Comparison of ENCODE assay signal across 27 cellular contexts in the genomic region with DNA sequence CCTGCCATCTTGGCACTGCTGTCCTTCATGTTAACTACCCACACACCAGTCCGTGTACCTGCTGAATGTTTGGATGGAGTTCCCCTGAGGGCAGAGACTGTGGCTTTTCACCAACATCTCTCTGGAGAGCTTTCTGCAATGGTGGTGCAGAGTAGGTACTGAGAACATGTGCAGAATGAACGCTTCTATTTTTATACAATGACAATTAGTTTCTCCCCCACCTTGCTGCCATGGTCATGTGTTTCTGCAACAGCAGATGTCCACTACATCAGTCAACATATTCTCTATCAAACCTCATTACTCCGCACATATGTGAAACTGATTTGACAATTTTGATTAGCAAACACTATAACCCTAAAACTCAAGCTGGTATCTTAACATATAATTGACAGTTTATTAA. TPM values are rescaled to one million over a fixed set of nuclear protein-coding genes. Genes with fewer than 3 reads are reported as not detected.
A peak's percentile ranks its signal among the peaks of the same experiment; 100 is the strongest.
DNase-seq lines count a peak whose midpoint lies in the region; ATAC-seq and TF ChIP-seq lines count a peak whose summit lies in the region.
"Had no signal": no experiment of that assay in that cellular context is flagged by ENCODE, and none has a peak within 500 bp of the region (broad histone marks: within the 10 kb centered on the region; RNA-seq: fewer than 3 reads in every experiment).

No MANE protein-coding gene starts in this region.

- no peak overlapping the region for H3K27ac ChIP-seq in CD8-positive, alpha-beta memory T cell (ENCODE audit: low read depth, low read length)
- H3K27ac ChIP-seq in hepatocyte (peak overlapping the region; percentile 41), psoas muscle (peak overlapping the region; percentile 65)
- H3K27ac ChIP-seq: coronary artery, prostate gland, RWPE1, sigmoid colon had no signal

- CTCF ChIA-PET in CD8-positive, alpha-beta memory T cell (lab: Charles Lee): no interaction called here

- H3K9me2 ChIP-seq in hepatocyte (replicated peaks; ENCODE audit: insufficient read depth): no peaks in the 10 kb centered on the region

- 62% methylated on average over 3 of the region's 3 CpGs for WGBS in hepatocyte (ENCODE audit: low lambda C conversion rate, missing lambda C conversion rate)
- 41 to 52% (median 48%) methylated on average over 3 of the region's 3 CpGs for WGBS in psoas muscle, 3 donors

- H3K36me3 Mint-ChIP-seq in CD8-positive, alpha-beta memory T cell: peaks cover 0 to 11% (median 0%) of the 10 kb centered on the region in 3 donors
- H3K36me3 Mint-ChIP-seq: memory B cell had no signal

- ATAC-seq in psoas muscle: peak; percentile 46 to 74 (median 64)
- ATAC-seq: HepG2 had no signal

- H3K4me1 Mint-ChIP-seq in CD8-positive, alpha-beta memory T cell: peaks cover 61 to 78% (median 74%) of the 10 kb centered on the region in 3 donors

- TF ChIP-seq CTCF in hepatocyte (IDR thresholded peaks at IDR 0.05; ENCODE audit: poor library complexity) (no peak), psoas muscle (IDR thresholded peaks at IDR 0.05) (no peak)

- H4K20me1 ChIP-seq in hepatocyte (ENCODE audit: insufficient read depth, poor library complexity, severe bottlenecking): peaks cover 74% of the 10 kb centered on the region

- H3K9me3 Mint-ChIP-seq in CD8-positive, alpha-beta memory T cell: no peaks in the 10 kb centered on the region
- H3K9me3 Mint-ChIP-seq: activated B cell treated with CpG ODN at 0.5 μM for 24 hours; activated CD4-positive, alpha-beta T cell treated with anti-CD3 and anti-CD28 coated beads, Interleukin-2, amount 10 ng/mL, durations not matched to agents 7 days and 5 days; memory B cell had no signal

- H3K79me2 ChIP-seq in hepatocyte: peaks cover 93% of the 10 kb centered on the region

- peak overlapping the region; percentile 72 for H3K4me2 ChIP-seq in hepatocyte

- H3K27me3 ChIP-seq in CD8-positive, alpha-beta memory T cell (ENCODE audit: insufficient read depth, low read length, poor library complexity, severe bottlenecking): no peaks in the 10 kb centered on the region
- H3K27me3 ChIP-seq in hepatocyte (no peaks in the 10 kb centered on the region), psoas muscle (ENCODE audit: insufficient read depth in 3 of 3, low read length in 2 of 3) (no peaks in the 10 kb centered on the region)
- H3K27me3 ChIP-seq: sigmoid colon had no signal

- POLR2A ChIA-PET in CD8-positive, alpha-beta memory T cell (lab: Charles Lee): no interaction called here

- no peaks in the 10 kb centered on the region for H3K36me3 ChIP-seq in CD8-positive, alpha-beta memory T cell (ENCODE audit: insufficient read depth, low read length)
- H3K36me3 ChIP-seq in hepatocyte (replicated peaks; ENCODE audit: insufficient read depth, low read depth): no peaks in the 10 kb centered on the region
- no peaks in the 10 kb centered on the region for H3K36me3 ChIP-seq in psoas muscle (ENCODE audit: insufficient read depth in 1 of 2, low read depth in 1 of 2)
- H3K36me3 ChIP-seq: prostate gland, sigmoid colon, transverse colon had no signal

- H3K4me1 ChIP-seq in CD8-positive, alpha-beta memory T cell (ENCODE audit: insufficient read depth, low read length): peaks cover 22% of the 10 kb centered on the region
- peaks cover 44% of the 10 kb centered on the region for H3K4me1 ChIP-seq in hepatocyte (ENCODE audit: insufficient read depth)
- H3K4me1 ChIP-seq in psoas muscle: peaks cover 8% of the 10 kb centered on the region

- DNase-seq in CD8-positive, alpha-beta memory T cell: no peak
- DNase-seq in NCI-H69 (lab: John Stamatoyannopoulos, UW) (peak; percentile 34), hepatocyte (ENCODE audit: low spot score) (no peak), psoas muscle (no peak), CD1c-positive myeloid dendritic cell (ENCODE audit: extremely low spot score) (no peak), NOMO-1 treated with DMSO at 0.1 percent for 48 hours (lab: John Stamatoyannopoulos, UW; ENCODE audit: unreplicated experiment) (no peak), NCI-H1694 (lab: John Stamatoyannopoulos, UW) (no peak)
- no peak for DNase-seq in activated naive CD4-positive, alpha-beta T cell treated with anti-CD3 and anti-CD28 coated beads, Interleukin-2, amount 50 U/mL, for 16 hours
- DNase-seq: activated B cell treated with CpG ODN at 0.5 μM for 24 hours; activated CD4-positive, alpha-beta T cell treated with anti-CD3 and anti-CD28 coated beads, Interleukin-2, amount 10 ng/mL, durations not matched to agents 7 days and 5 days; aorta; effector memory CD4-positive, alpha-beta T cell; EL; Kasumi-1; NCI-H1417 treated with DMSO at 0.1 percent for 48 hours; OCI-M1; sigmoid colon; stimulated activated CD4-positive, alpha-beta T cell treated with anti-CD3 and anti-CD28 coated beads, Interleukin-15, amount 100 ng/mL, for 24 hours; stimulated activated CD4-positive, alpha-beta T cell treated with anti-CD3 and anti-CD28 coated beads, Interleukin-4, amount 100 ng/mL, for 4 hours; transverse colon had no signal

- H3K4me3 Mint-ChIP-seq in CD8-positive, alpha-beta memory T cell: peak overlapping the region in 4 of 7 donors; percentile 2 to 58 (median 17)
- H3K4me3 Mint-ChIP-seq: activated B cell treated with CpG ODN at 0.5 μM for 24 hours; activated CD4-positive, alpha-beta T cell treated with anti-CD3 and anti-CD28 coated beads, Interleukin-2, amount 10 ng/mL, durations not matched to agents 7 days and 5 days; activated naive CD8-positive, alpha-beta T cell; memory B cell had no signal

- H3K27me3 Mint-ChIP-seq in CD8-positive, alpha-beta memory T cell: peaks cover 19 to 22% of the 10 kb centered on the region in 2 donors
- H3K27me3 Mint-ChIP-seq: activated naive CD8-positive, alpha-beta T cell had no signal

- no peaks in the 10 kb centered on the region for H3K9me3 ChIP-seq in CD8-positive, alpha-beta memory T cell (ENCODE audit: low read length)
- H3K9me3 ChIP-seq in hepatocyte (ENCODE audit: low read depth) (no peaks in the 10 kb centered on the region), psoas muscle (no peaks in the 10 kb centered on the region)
- H3K9me3 ChIP-seq: HAP-1, prostate gland, sigmoid colon, transverse colon had no signal

- no peak overlapping the region for H2AFZ ChIP-seq in hepatocyte

- intact Hi-C loops in psoas muscle (cut with DNase I): no loop called here

- H3K27ac Mint-ChIP-seq in CD8-positive, alpha-beta memory T cell: peak overlapping the region in 5 of 8 donors; percentile 3 to 77 (median 67)
- H3K27ac Mint-ChIP-seq: activated B cell treated with CpG ODN at 0.5 μM for 24 hours; activated CD4-positive, alpha-beta T cell treated with anti-CD3 and anti-CD28 coated beads, Interleukin-2, amount 10 ng/mL, durations not matched to agents 7 days and 5 days; activated naive CD8-positive, alpha-beta T cell; memory B cell had no signal

- H3K4me3 ChIP-seq in CD8-positive, alpha-beta memory T cell (ENCODE audit: low read length): no peak overlapping the region
- H3K4me3 ChIP-seq in hepatocyte (no peak overlapping the region), psoas muscle (no peak overlapping the region)
- H3K4me3 ChIP-seq: coronary artery, HAP-1, prostate gland, sigmoid colon, transverse colon had no signal

RNA-seq across cellular contexts. Expression of gene PTCH1, which starts 14.5 kb away (rescaled TPM):
- total RNA-seq in CD8-positive, alpha-beta memory T cell: 1 to 10 TPM; 7.1 to 7.9 TPM
- polyA plus RNA-seq in CD8-positive, alpha-beta memory T cell: 23.3 TPM
- total RNA-seq in hepatocyte (29.7 and 36.8 TPM in 2 replicates), psoas muscle (1 to 10 TPM; 3.5 to 7.5 (median 4.2) TPM)
- polyA plus RNA-seq in hepatocyte (36.0 and 44.1 TPM in 2 replicates), psoas muscle (1 to 10 TPM in 2 of 3 donors, under 1 TPM in 1; 0.81 to 7.4 (median 2.1) TPM)
